ENCODE assay signal across 8 cellular contexts in the genomic region with DNA sequence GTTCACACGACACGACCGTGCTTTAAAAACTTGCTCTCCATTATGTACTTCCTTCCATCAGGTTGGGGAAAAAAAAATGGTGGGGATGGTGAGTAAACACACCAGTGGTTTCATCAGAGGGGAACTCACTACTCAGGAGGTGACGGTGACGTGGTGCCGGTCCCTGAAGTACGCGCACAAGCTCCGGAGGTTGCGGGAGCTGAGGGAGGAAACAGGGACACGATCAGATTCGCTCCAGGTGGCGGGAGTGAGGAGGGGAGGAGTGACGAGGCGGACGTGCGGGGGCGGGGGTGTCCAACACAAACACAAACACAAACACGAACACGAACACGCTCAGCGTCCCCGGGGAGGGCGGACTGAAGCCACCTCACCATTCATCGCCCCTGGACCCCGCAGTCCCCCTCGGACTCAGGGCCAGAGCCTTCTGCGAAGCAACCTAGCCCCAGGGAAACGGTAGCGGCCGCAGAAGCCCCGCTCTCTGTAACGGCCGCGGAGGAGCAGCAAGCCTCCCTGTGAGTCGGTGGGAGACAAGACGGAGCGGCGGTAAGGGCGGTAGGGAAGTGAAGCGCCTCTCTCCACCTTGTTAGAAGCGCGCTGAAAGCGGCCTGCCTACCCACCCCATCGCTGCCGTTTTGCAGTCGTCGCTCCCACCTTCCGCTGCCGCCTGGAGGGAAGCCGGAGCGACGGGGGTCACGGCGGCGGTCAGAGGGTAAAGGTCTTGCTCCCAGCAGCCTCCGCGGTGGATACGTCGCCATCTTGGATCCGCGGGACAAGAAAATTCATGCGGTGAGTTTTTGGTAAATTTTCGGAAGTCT. TPM values are rescaled to one million over a fixed set of nuclear protein-coding genes. Genes with fewer than 3 reads are reported as not detected.
A peak's percentile ranks its signal among the peaks of the same experiment; 100 is the strongest.
DNase-seq lines count a peak whose midpoint lies in the region; ATAC-seq, FAIRE-seq and TF ChIP-seq lines count a peak whose summit lies in the region.

A gene with protein sequence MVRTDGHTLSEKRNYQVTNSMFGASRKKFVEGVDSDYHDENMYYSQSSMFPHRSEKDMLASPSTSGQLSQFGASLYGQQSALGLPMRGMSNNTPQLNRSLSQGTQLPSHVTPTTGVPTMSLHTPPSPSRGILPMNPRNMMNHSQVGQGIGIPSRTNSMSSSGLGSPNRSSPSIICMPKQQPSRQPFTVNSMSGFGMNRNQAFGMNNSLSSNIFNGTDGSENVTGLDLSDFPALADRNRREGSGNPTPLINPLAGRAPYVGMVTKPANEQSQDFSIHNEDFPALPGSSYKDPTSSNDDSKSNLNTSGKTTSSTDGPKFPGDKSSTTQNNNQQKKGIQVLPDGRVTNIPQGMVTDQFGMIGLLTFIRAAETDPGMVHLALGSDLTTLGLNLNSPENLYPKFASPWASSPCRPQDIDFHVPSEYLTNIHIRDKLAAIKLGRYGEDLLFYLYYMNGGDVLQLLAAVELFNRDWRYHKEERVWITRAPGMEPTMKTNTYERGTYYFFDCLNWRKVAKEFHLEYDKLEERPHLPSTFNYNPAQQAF (plus strand): TSS at position 739 of the 815 bp plus-strand sequence. CDS start 34,794 bp downstream, outside the sequence.

- no peaks in the 10 kb centered on the region for H3K9me3 ChIP-seq in heart left ventricle

- peak in 1 of 12 donors; percentile 15 for TF ChIP-seq CTCF in heart left ventricle (IDR thresholded peaks at IDR 0.05)
- no peak for TF ChIP-seq CTCF in type B pancreatic cell (conservative IDR thresholded peaks at IDR 0.05)

- peak; percentile 84 for FAIRE-seq in GM12892 (lab: Jason Lieb, UNC)

- POLR2A ChIA-PET in T-cell (lab: Charles Lee) = interaction anchor here (0.6 to 0.7 kb wide), 2 partner anchors 680 to 1662 kb away, joined by 3 read pairs; no protein-coding TSS in a partner anchor

- H3K4me1 ChIP-seq in heart left ventricle = peaks cover 0 to 62% (median 42%) of the 10 kb centered on the region in 12 donors

- peaks cover 27% of the 10 kb centered on the region for H3K36me3 Mint-ChIP-seq in T-cell
- peaks cover 21% of the 10 kb centered on the region for H3K36me3 Mint-ChIP-seq in type B pancreatic cell

- H3K36me3 ChIP-seq in heart left ventricle = peaks cover 0 to 39% (median 22%) of the 10 kb centered on the region in 9 donors

- CTCF ChIA-PET in T-cell (lab: Charles Lee) = interaction anchor here in 1 of 2 donors (0.6 kb wide), 1 partner anchor 48 kb away, joined by 3 read pairs; no protein-coding TSS in a partner anchor

- H3K4me3 Mint-ChIP-seq in T-cell (peak within 1 kb of the TSS; percentile 94 to 99 (median 98)), type B pancreatic cell (peak within 1 kb of the TSS; percentile 100)

- peak within 1 kb of the TSS; percentile 78 to 97 (median 89) for H3K4me3 ChIP-seq in heart left ventricle

- H3K27me3 Mint-ChIP-seq in T-cell (no peaks in the 10 kb centered on the region), type B pancreatic cell (no peaks in the 10 kb centered on the region)

- H3K9me3 Mint-ChIP-seq in T-cell = no peaks in the 10 kb centered on the region
- H3K9me3 Mint-ChIP-seq in type B pancreatic cell = no peaks in the 10 kb centered on the region

- H3K27ac ChIP-seq in adipose tissue (ENCODE audit: low read depth, low read length) (peak within 1 kb of the TSS; percentile 87), heart left ventricle (peak within 1 kb of the TSS; percentile 85 to 99 (median 96))

- DNase-seq in GM12892 (ENCODE audit: insufficient read length) (peak; percentile 49), NCI-H1417 treated with DMSO at 0.1 percent for 48 hours (lab: John Stamatoyannopoulos, UW) (peak; percentile 73), T-cell (peak; percentile 76 to 93 (median 90)), heart left ventricle (peak; percentile 91 to 95 (median 92)), posterior cingulate gyrus (peak; percentile 84 to 98 (median 88)), type B pancreatic cell (ENCODE audit: extremely low spot score, unreplicated experiment) (peak; percentile 90)

- intact Hi-C loops in heart left ventricle (cut with DNase I) (loop anchor here in 9 of 10 donors (5.0 to 10.0 kb wide), 11 partner anchors 72 to 484 kb away; a partner anchor contains a TSS), posterior cingulate gyrus (cut with DNase I) (loop anchor here (1.0 to 5.0 kb wide), 2 partner anchors 124 to 334 kb away; a partner anchor contains a TSS)

- ATAC-seq in HG02798 (IDR thresholded peaks at IDR 0.05; ENCODE audit: poor library complexity, unreplicated experiment) (peak; percentile 81), T-cell (replicated peaks in 1 of 4) (peak; percentile 82 to 89 (median 86)), heart left ventricle (peak; percentile 96 to 98 (median 98))

- WGBS in adipose tissue, 3 donors = 0 to 1% (median 0%) methylated on average over 62 to 64 of the region's 64 CpGs
- WGBS in heart left ventricle, 4 donors = 0 to 2% (median 0%) methylated on average over 40 to 64 of the region's 64 CpGs

- peak; percentile 79; the same call in 1 of the 2 replicates for TF ChIP-seq POLR2A in GM12892 (IDR thresholded peaks at IDR 0.05; ENCODE audit: low read depth, low read length)
- peak in 1 of 2 donors; percentile 37 for TF ChIP-seq POLR2A in heart left ventricle (IDR thresholded peaks at IDR 0.05)

- H3K27ac Mint-ChIP-seq in T-cell (peak within 1 kb of the TSS; percentile 98 to 99), type B pancreatic cell (peak within 1 kb of the TSS; percentile 100)

- H3K27me3 ChIP-seq in heart left ventricle = no peaks in the 10 kb centered on the region

- peaks cover 65 to 70% (median 69%) of the 10 kb centered on the region in 3 donors for H3K4me1 Mint-ChIP-seq in T-cell
- peaks cover 30% of the 10 kb centered on the region for H3K4me1 Mint-ChIP-seq in type B pancreatic cell (ENCODE audit: unreplicated experiment)

RNA-seq across cellular contexts. Expression of the gene that starts here (rescaled TPM):
- polyA plus RNA-seq in GM12892 (2012; ENCODE audit: missing spikeins) = 48.6 TPM
- total RNA-seq in T-cell = 100 to 1,000 TPM in 2 of 5 donors, 10 to 100 TPM in 3; 80.0 to 135 (median 86.4) TPM
- 10 to 100 TPM; 19.9 to 32.8 (median 23.8) TPM for polyA plus RNA-seq in adipose tissue
- 10 to 100 TPM; 32.7 to 63.7 (median 37.0) TPM for total RNA-seq in heart left ventricle
- polyA plus RNA-seq in heart left ventricle = 10 to 100 TPM; 15.5 to 30.4 TPM
- 80.2 and 83.9 TPM in 2 replicates for total RNA-seq in type B pancreatic cell (ENCODE audit: low replicate concordance)

Comparison
In these comparisons a context has a peak if more than half of its experiments do, and no peak if none do; other contexts are left out.
1. Peak in every context shown above with its lines: DNase-seq, ATAC-seq, H3K4me3 ChIP-seq and H3K27ac ChIP-seq.